Comparison of ENCODE assay signal across 8 cellular contexts in genomic region chr12:106303202-106303820, GRCh38. TPM values are rescaled to one million over a fixed set of nuclear protein-coding genes. Genes with fewer than 3 reads are reported as not detected.
A peak's percentile ranks its signal among the peaks of the same experiment; 100 is the strongest.
DNase-seq lines count a peak whose midpoint lies in the region; ATAC-seq lines count a peak whose summit lies in the region.

No MANE protein-coding gene starts in this region.

- peaks cover 11% of the 10 kb centered on the region for H3K4me1 ChIP-seq in NT2/D1 (ENCODE audit: insufficient read depth, insufficient read length)
- peaks cover 42% of the 10 kb centered on the region for H3K4me1 ChIP-seq in mononuclear cell (ENCODE audit: insufficient read depth, low read length)

- H3K36me3 ChIP-seq in NT2/D1 (ENCODE audit: insufficient read depth, insufficient read length, low read length) = no peaks in the 10 kb centered on the region

- H3K9me3 ChIP-seq in NT2/D1 (ENCODE audit: insufficient read depth, low read length) (no peaks in the 10 kb centered on the region), mononuclear cell (ENCODE audit: low read depth, low read length) (no peaks in the 10 kb centered on the region)

- peak overlapping the region; percentile 88 for H3K9ac ChIP-seq in NT2/D1 (ENCODE audit: insufficient read length, low read depth)

- DNase-seq in ELF-1 (ENCODE audit: low read depth, low spot score) (peak; percentile 90), NT2/D1 (ENCODE audit: low read depth, low spot score) (peak; percentile 88), activated T-cell treated with anti-CD3 and anti-CD28 coated beads for 24 hours (ENCODE audit: low read depth) (peak; percentile 55), epidermal melanocyte (ENCODE audit: insufficient read length, low spot score) (peak; percentile 48), COLO829 (ENCODE audit: low spot score) (no peak)
- peak; percentile 61 to 75 for DNase-seq in stimulated activated CD8-positive, alpha-beta memory T cell treated with anti-CD3 and anti-CD28 coated beads, Interleukin-2, amount 100 ng/mL, for 1 hour (ENCODE audit: low read depth in 2 of 2)

- no peaks in the 10 kb centered on the region for H3K27me3 ChIP-seq in NT2/D1 (ENCODE audit: insufficient read depth, insufficient read length)
- H3K27me3 ChIP-seq in mononuclear cell (ENCODE audit: insufficient read depth, low read length) = no peaks in the 10 kb centered on the region

- H3K4me3 ChIP-seq in NT2/D1 (ENCODE audit: insufficient read length, low read depth) (peak overlapping the region; percentile 96), mononuclear cell (ENCODE audit: low read length) (peak overlapping the region; percentile 96)

- peak; percentile 34 for ATAC-seq in HG03159 (IDR thresholded peaks at IDR 0.05; ENCODE audit: unreplicated experiment)

RNA-seq across cellular contexts. Expression of gene TCP11L2, which starts 0.8 kb away (rescaled TPM):
- total RNA-seq in mononuclear cell = 201 TPM

RNA-seq across cellular contexts. Expression of gene POLR3B, which starts 54.2 kb away (rescaled TPM):
- 2.4 TPM for total RNA-seq in mononuclear cell

RNA-seq across cellular contexts. Expression of gene CKAP4, which starts 55.5 kb away (rescaled TPM):
- 40.4 TPM for total RNA-seq in mononuclear cell
